1 cellular context compared by ENCODE assay signal in the genomic region with DNA sequence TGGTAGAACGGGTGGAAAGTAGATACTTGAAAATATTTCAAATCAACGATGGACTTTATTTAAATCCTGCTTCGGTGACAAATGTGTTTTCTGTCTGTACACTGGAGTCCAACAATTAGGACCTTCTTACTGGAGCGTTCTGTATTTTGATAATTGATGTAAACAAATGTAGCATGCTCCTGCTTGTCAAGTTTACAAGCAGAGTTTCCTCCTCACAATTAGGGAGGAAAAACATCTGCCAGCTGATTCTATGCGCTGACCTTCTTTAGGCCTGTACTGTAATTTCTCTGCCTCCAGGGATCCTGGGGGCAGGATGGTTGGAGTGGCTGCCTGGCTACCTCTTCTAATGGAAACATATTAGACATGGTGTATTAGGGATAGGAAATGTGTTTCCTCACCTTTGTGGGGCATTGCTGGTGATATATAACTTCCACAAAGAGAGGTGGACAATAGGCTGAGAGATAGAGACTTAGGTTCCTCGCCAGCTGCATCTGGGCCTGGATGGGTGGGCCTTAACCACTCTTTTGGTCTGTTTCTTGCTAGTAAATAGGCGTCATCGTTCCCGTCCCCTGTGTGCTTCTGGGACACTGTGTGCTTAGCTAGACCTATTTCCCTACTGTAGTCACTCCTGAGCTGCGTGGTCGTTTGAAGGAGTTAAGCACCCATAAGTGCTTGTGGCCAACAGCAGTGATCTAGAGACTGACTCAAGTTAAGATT.
TF ChIP-seq lines count a peak whose summit lies in the region.

No MANE protein-coding gene starts in this region.

TF ChIP-seq in K562, 482 proteins besides CTCF, POLR2A, EP300 and RAD21:
- TF ChIP-seq HDAC2 (IDR thresholded peaks at IDR 0.05) (no peak), NCOA6 (IDR thresholded peaks at IDR 0.05) (no peak), ZNF57 (CRISPR knock-in tag; IDR thresholded peaks at IDR 0.05) (no peak), ZNF76 (CRISPR knock-in tag; IDR thresholded peaks at IDR 0.05; ENCODE audit: borderline replicate concordance) (no peak), BRCA1 (IDR thresholded peaks at IDR 0.05) (no peak), BRCA1 (CRISPR knock-in tag; IDR thresholded peaks at IDR 0.05) (no peak)
- TF ChIP-seq, protein P1, sequence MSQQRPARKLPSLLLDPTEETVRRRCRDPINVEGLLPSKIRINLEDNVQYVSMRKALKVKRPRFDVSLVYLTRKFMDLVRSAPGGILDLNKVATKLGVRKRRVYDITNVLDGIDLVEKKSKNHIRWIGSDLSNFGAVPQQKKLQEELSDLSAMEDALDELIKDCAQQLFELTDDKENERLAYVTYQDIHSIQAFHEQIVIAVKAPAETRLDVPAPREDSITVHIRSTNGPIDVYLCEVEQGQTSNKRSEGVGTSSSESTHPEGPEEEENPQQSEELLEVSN (IDR thresholded peaks at IDR 0.05; ENCODE audit: borderline replicate concordance in 1 of 2, extremely low read depth in 1 of 2, insufficient read depth in 1 of 2, insufficient read length in 1 of 2, low read depth in 1 of 2, low read length in 1 of 2, poor library complexity in 1 of 2, severe bottlenecking in 1 of 2) = no peak
TF ChIP-seq in K562: peak in this region for 0.
